Comparison of ENCODE assay signal across 27 cellular contexts in genomic region chr4:89615056-89615455, GRCh38.
"Had no signal": no experiment of that assay in that cellular context is flagged by ENCODE, and none has a peak within 500 bp of the region (broad histone marks: within the 10 kb centered on the region; RNA-seq: fewer than 3 reads in every experiment).

No MANE protein-coding gene starts in this region.

- H3K9me3 ChIP-seq: heart left ventricle, left ventricle myocardium inferior, mucosa of descending colon, psoas muscle, right atrium auricular region, right lobe of liver, tibial nerve, uterus had no signal

- H3K27ac ChIP-seq: heart left ventricle, left ventricle myocardium inferior, parathyroid adenoma, psoas muscle, right atrium auricular region, right lobe of liver, tibial nerve, uterus had no signal

- H3K4me3 ChIP-seq: heart left ventricle, left ventricle myocardium inferior, lung, mucosa of descending colon, psoas muscle, right atrium auricular region, right lobe of liver, tibial nerve, uterus had no signal

- H3K4me3 Mint-ChIP-seq: immature natural killer cell; naive thymus-derived CD4-positive, alpha-beta T cell; natural killer cell treated with Interleukin-12 subunit alpha and Interleukin-12 subunit beta and Interleukin-15 and Interleukin-18, amount 100 ng/mL, for 72 hours; neural crest cell; stimulated activated naive CD8-positive, alpha-beta T cell treated with anti-CD3 and anti-CD28 coated beads, Interleukin-15, amount 100 ng/mL, for 72 hours; type B pancreatic cell had no signal

- H3K4me1 ChIP-seq: heart left ventricle, left ventricle myocardium inferior, parathyroid adenoma, psoas muscle, right atrium auricular region, right lobe of liver, tibial nerve, uterus had no signal

- H3K27me3 ChIP-seq: heart left ventricle, right atrium auricular region, right lobe of liver, tibial nerve, uterus had no signal

- FAIRE-seq: islet of Langerhans had no signal

- H2AFZ ChIP-seq: parathyroid adenoma had no signal

- H3K9ac ChIP-seq: parathyroid adenoma had no signal

- DNase-seq: heart left ventricle; hypothalamus; immature natural killer cell; left colon; left ventricle myocardium inferior; midbrain; mucosa of descending colon; naive thymus-derived CD4-positive, alpha-beta T cell; nucleus accumbens; psoas muscle; right lobe of liver; stimulated activated CD4-positive, alpha-beta T cell treated with anti-CD3 and anti-CD28 coated beads, Interleukin-12 subunit alpha, Interleukin-12 subunit beta, amount 100 ng/mL, for 4 hours; stimulated activated CD4-positive, alpha-beta T cell treated with anti-CD3 and anti-CD28 coated beads, Interleukin-15, amount 100 ng/mL, for 24 hours; stimulated activated CD4-positive, alpha-beta T cell treated with anti-CD3 and anti-CD28 coated beads, Interleukin-2, amount 100 ng/mL, for 24 hours; stimulated activated CD4-positive, alpha-beta T cell treated with anti-CD3 and anti-CD28 coated beads, Interleukin-4, amount 100 ng/mL, for 1 hour; stimulated activated naive CD4-positive, alpha-beta T cell; stimulated activated naive CD8-positive, alpha-beta T cell treated with anti-CD3 and anti-CD28 coated beads, Interleukin-15, amount 100 ng/mL, for 72 hours; substantia nigra; uterus had no signal

- H3K79me2 ChIP-seq: parathyroid adenoma had no signal

- H3K36me3 ChIP-seq: heart left ventricle, left ventricle myocardium inferior, right atrium auricular region, right lobe of liver, tibial nerve, uterus had no signal

- H3K27me3 Mint-ChIP-seq: stimulated activated naive CD8-positive, alpha-beta T cell treated with anti-CD3 and anti-CD28 coated beads, Interleukin-15, amount 100 ng/mL, for 72 hours; type B pancreatic cell had no signal

- H3K36me3 Mint-ChIP-seq: immature natural killer cell; natural killer cell treated with Interleukin-12 subunit alpha and Interleukin-12 subunit beta and Interleukin-15 and Interleukin-18, amount 100 ng/mL, for 72 hours had no signal

- H3K27ac Mint-ChIP-seq: immature natural killer cell; naive thymus-derived CD4-positive, alpha-beta T cell; natural killer cell treated with Interleukin-12 subunit alpha and Interleukin-12 subunit beta and Interleukin-15 and Interleukin-18, amount 100 ng/mL, for 72 hours; stimulated activated naive CD8-positive, alpha-beta T cell treated with anti-CD3 and anti-CD28 coated beads, Interleukin-15, amount 100 ng/mL, for 72 hours; type B pancreatic cell had no signal

- H3K9me3 Mint-ChIP-seq: immature natural killer cell; natural killer cell treated with Interleukin-12 subunit alpha and Interleukin-12 subunit beta and Interleukin-15 and Interleukin-18, amount 100 ng/mL, for 72 hours had no signal
